11 cellular contexts compared by ENCODE assay signal in genomic region chr11:39432929-39433328, GRCh38.
"Had no signal": no experiment of that assay in that cellular context is flagged by ENCODE, and none has a peak within 500 bp of the region (broad histone marks: within the 10 kb centered on the region; RNA-seq: fewer than 3 reads in every experiment).

No MANE protein-coding gene starts in this region.

- H3K9ac ChIP-seq: GM23248 had no signal

- FAIRE-seq: H1, H54 had no signal

- H3K4me2 ChIP-seq: GM23338 had no signal

- H3K27ac ChIP-seq: GM23248 had no signal

- ATAC-seq: GM23338, HCT116 had no signal

- H3K4me3 ChIP-seq: GM23248, GM23338, HAP-1 had no signal

- H2AFZ ChIP-seq: GM23248, GM23338 had no signal

- H3K9me3 ChIP-seq: HAP-1 had no signal

- H3K4me1 ChIP-seq: HAP-1 had no signal

- H3K36me3 ChIP-seq: HAP-1 had no signal

- DNase-seq: GM23248, GOT3, H7, H9, HCEC 1CT, HFFc6 had no signal
